Comparison of ENCODE assay signal across 8 cellular contexts in the genomic region with DNA sequence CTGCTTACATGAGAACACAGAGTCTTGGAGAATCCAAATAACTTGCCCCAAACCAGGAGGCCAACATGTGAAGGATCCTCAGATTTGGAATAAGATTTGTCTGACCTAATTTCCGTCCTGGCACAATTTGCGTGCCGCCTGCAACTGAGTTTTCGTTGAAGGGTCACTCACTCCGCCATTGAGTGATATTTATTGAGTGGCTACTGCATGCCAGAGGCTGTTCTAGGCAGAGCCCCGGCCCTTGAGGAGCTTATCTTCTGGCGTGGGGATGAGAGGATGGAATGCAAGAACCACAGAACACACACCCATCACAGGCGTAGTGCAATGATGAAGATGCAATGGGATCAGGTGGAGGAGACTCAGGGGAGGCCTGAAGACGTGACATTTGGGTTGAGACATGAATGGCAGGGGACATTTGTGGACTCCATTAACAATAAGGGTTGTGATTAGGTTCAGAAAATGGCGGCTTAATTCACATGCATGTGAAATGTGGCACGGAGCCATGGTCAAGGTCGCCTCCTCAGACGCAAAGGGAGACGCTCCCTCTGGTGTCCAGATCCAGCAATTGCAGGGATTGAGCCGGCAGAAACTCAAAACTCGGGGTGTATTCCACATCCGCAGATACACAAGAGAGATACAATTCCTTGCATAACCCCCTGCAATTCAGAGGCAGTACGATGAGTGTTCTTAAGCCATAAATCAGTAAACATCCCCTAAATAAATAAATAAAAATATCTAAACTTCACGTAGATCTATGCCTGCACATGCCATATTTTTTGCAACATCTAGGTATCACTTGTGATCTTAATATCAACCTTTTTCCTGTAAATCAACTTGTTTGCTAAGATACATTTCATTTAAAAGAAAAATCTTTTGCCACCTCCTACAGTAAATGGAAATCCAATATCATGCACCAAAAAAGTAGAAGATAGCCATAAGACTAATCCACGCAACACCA. TPM values are rescaled to one million over a fixed set of nuclear protein-coding genes. Genes with fewer than 3 reads are reported as not detected.
A peak's percentile ranks its signal among the peaks of the same experiment; 100 is the strongest.
DNase-seq lines count a peak whose midpoint lies in the region; ATAC-seq and TF ChIP-seq lines count a peak whose summit lies in the region.

No MANE protein-coding gene starts in this region.

- H3K9me3 Mint-ChIP-seq in HFFc6, result no peaks in the 10 kb centered on the region
- no peaks in the 10 kb centered on the region for H3K9me3 Mint-ChIP-seq in activated CD4-positive, alpha-beta T cell treated with anti-CD3 and anti-CD28 coated beads for 36 hours (ENCODE audit: low read depth)
- H3K9me3 Mint-ChIP-seq in chondrocyte (ENCODE audit: low read depth), result no peaks in the 10 kb centered on the region

- TF ChIP-seq CTCF in HFFc6 (IDR thresholded peaks at IDR 0.05), result peak; percentile 94
- TF ChIP-seq CTCF in chondrocyte (IDR thresholded peaks at IDR 0.05), result peak; percentile 92

- peaks cover 18% of the 10 kb centered on the region for H3K4me1 Mint-ChIP-seq in HFFc6 (ENCODE audit: low read depth)
- peaks cover 5% of the 10 kb centered on the region for H3K4me1 Mint-ChIP-seq in activated CD4-positive, alpha-beta T cell treated with anti-CD3 and anti-CD28 coated beads for 36 hours
- peaks cover 17% of the 10 kb centered on the region for H3K4me1 Mint-ChIP-seq in chondrocyte (ENCODE audit: low read depth)

- CTCF ChIA-PET in activated CD4-positive, alpha-beta T cell treated with anti-CD3 and anti-CD28 coated beads for 36 hours (lab: Charles Lee), result interaction anchor here (0.7 to 1.1 kb wide), 2 partner anchors 9 to 107 kb away, joined by 3 read pairs; no protein-coding TSS in a partner anchor

- H3K27ac Mint-ChIP-seq in HFFc6, result no peak overlapping the region
- no peak overlapping the region for H3K27ac Mint-ChIP-seq in activated CD4-positive, alpha-beta T cell treated with anti-CD3 and anti-CD28 coated beads for 36 hours
- H3K27ac Mint-ChIP-seq in chondrocyte (ENCODE audit: unreplicated experiment), result no peak overlapping the region

- DNase-seq in C1 segment of cervical spinal cord (lab: John Stamatoyannopoulos, UW) (peak in 10 of 14 donors; percentile 11 to 67 (median 38)), HFFc6 (peak; percentile 67), NCI-H446 treated with DMSO at 0.1 percent for 48 hours (lab: John Stamatoyannopoulos, UW) (peak; percentile 56), chondrocyte (ENCODE audit: low spot score) (no peak), left kidney (ENCODE audit: low read depth, low spot score) (peak; percentile 91), cortex of kidney (lab: John Stamatoyannopoulos, UW) (no peak)
- peak; percentile 86 for DNase-seq in activated CD4-positive, alpha-beta T cell treated with anti-CD3 and anti-CD28 coated beads for 36 hours
- DNase-seq in stimulated activated CD4-positive, alpha-beta T cell treated with anti-CD3 and anti-CD28 coated beads, Interleukin-4, amount 100 ng/mL, for 24 hours, result peak; percentile 75

- peak; percentile 64 for ATAC-seq in activated CD4-positive, alpha-beta T cell treated with anti-CD3 and anti-CD28 coated beads for 36 hours

- H3K4me3 Mint-ChIP-seq in HFFc6 (no peak overlapping the region), chondrocyte (ENCODE audit: unreplicated experiment) (no peak overlapping the region)
- H3K4me3 Mint-ChIP-seq in activated CD4-positive, alpha-beta T cell treated with anti-CD3 and anti-CD28 coated beads for 36 hours, result no peak overlapping the region

- H3K27me3 Mint-ChIP-seq in HFFc6 (ENCODE audit: insufficient read depth) (peaks cover 29% of the 10 kb centered on the region), chondrocyte (ENCODE audit: low read depth) (peaks cover 7% of the 10 kb centered on the region)
- peaks cover 4% of the 10 kb centered on the region for H3K27me3 Mint-ChIP-seq in activated CD4-positive, alpha-beta T cell treated with anti-CD3 and anti-CD28 coated beads for 36 hours

- intact Hi-C loops in activated CD4-positive, alpha-beta T cell treated with anti-CD3 and anti-CD28 coated beads for 36 hours (cut with DNase I, micrococcal nuclease), result loop anchor here (1.0 to 10.0 kb wide), 6 partner anchors 178 to 705 kb away; no protein-coding TSS in a partner anchor

- POLR2A ChIA-PET in activated CD4-positive, alpha-beta T cell treated with anti-CD3 and anti-CD28 coated beads for 36 hours (lab: Charles Lee), result no interaction called here

- H3K36me3 Mint-ChIP-seq in HFFc6 (ENCODE audit: low read depth), result no peaks in the 10 kb centered on the region
- no peaks in the 10 kb centered on the region for H3K36me3 Mint-ChIP-seq in activated CD4-positive, alpha-beta T cell treated with anti-CD3 and anti-CD28 coated beads for 36 hours (ENCODE audit: low read depth)
- no peaks in the 10 kb centered on the region for H3K36me3 Mint-ChIP-seq in chondrocyte (ENCODE audit: low read depth)

RNA-seq across cellular contexts. Expression of a gene that starts 57.9 kb away (rescaled TPM):
- not detected for total RNA-seq in HFFc6 (2021; fragmentation: NEBNext Ultra II Directional; extraction: Animal tissue kit (Norgen Biotek cat#: 25700))
- total RNA-seq in activated CD4-positive, alpha-beta T cell treated with anti-CD3 and anti-CD28 coated beads for 36 hours, result not detected
- 2.9 to 6.9 TPM (median 3.2 TPM) in 3 replicates for total RNA-seq in chondrocyte

Comparison
In these comparisons a context has a peak if more than half of its experiments do, and no peak if none do; other contexts are left out.
1. DNase-seq: peak in C1 segment of cervical spinal cord (10 of 14), HFFc6 (single experiment), NCI-H446 treated with DMSO at 0.1 percent for 48 hours (single experiment), activated CD4-positive, alpha-beta T cell treated with anti-CD3 and anti-CD28 coated beads for 36 hours (single experiment), left kidney (single experiment) and stimulated activated CD4-positive, alpha-beta T cell treated with anti-CD3 and anti-CD28 coated beads, Interleukin-4, amount 100 ng/mL, for 24 hours (single experiment); none in chondrocyte (single experiment) and cortex of kidney (single experiment).